In the genomic region with DNA sequence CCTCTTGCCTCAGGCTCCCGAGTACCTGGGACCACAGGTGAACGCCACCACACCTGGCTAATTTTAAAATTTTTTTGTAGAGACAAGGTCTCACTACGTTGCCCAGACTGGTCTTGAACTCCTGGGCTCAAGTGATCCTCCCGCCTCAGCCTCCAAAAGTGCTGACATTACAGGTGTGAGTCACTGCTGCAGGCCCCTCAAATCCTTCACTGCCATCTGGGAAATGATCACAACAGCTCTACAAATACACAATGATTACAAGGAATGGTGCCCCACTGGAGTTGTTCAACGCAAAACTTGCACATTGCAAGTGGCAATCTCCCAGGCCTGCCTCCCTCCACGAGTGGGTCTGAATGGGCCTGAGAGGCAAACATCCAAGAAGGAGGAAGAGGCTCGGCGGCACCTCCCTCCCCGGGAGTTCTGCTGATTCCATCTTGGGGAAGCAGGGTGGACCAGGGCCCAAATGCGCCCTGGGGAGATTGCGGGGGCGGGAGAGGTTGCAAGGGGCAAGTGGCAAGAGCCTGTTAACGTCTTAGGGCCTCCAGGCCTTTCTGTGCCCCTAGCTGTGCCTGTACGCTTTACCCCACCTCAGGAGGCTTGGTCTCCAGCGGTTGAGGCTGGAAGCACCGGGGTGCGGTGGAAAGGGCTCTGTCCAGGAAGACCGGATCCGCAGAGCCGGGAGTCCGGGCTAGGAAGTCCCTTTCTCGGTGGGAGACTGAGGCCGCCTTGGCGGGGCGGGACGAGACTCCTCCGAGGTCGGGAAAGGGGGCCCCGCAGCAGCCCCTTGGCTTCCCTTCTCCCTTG, we compare ENCODE assay signal across 1 cellular context.
TF ChIP-seq lines count a peak whose summit lies in the region.

No MANE protein-coding gene starts in this region.

TF ChIP-seq in SK-N-SH, 30 proteins besides CTCF, POLR2A, EP300 and RAD21 (continued from another document):
- no peak for TF ChIP-seq MXI1 (IDR thresholded peaks at IDR 0.05; ENCODE audit: low read depth, low read length)
- TF ChIP-seq, protein P1, sequence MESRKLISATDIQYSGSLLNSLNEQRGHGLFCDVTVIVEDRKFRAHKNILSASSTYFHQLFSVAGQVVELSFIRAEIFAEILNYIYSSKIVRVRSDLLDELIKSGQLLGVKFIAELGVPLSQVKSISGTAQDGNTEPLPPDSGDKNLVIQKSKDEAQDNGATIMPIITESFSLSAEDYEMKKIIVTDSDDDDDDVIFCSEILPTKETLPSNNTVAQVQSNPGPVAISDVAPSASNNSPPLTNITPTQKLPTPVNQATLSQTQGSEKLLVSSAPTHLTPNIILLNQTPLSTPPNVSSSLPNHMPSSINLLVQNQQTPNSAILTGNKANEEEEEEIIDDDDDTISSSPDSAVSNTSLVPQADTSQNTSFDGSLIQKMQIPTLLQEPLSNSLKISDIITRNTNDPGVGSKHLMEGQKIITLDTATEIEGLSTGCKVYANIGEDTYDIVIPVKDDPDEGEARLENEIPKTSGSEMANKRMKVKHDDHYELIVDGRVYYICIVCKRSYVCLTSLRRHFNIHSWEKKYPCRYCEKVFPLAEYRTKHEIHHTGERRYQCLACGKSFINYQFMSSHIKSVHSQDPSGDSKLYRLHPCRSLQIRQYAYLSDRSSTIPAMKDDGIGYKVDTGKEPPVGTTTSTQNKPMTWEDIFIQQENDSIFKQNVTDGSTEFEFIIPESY (IDR thresholded peaks at IDR 0.05; ENCODE audit: borderline replicate concordance, low read depth): no peak
- TF ChIP-seq ELF1 (IDR thresholded peaks at IDR 0.05): no peak
